In genomic region chr5:159010611-159011497, GRCh38 we compare ENCODE assay signal across 8 cellular contexts.
DNase-seq lines count a peak whose midpoint lies in the region; ATAC-seq and TF ChIP-seq lines count a peak whose summit lies in the region.

No MANE protein-coding gene starts in this region.

- peak; percentile 62 for DNase-seq in GM10248 (ENCODE audit: extremely low spot score)
- DNase-seq in transverse colon, result no peak
- DNase-seq in NCI-H1048 (lab: John Stamatoyannopoulos, UW), result no peak
- DNase-seq in activated CD4-positive, CD25-positive, alpha-beta regulatory T cell (lab: John Stamatoyannopoulos, UW), result no peak
- DNase-seq in NCI-H748 (lab: John Stamatoyannopoulos, UW; ENCODE audit: unreplicated experiment), result no peak

- no peaks in the 10 kb centered on the region for H3K27me3 ChIP-seq in gastroesophageal sphincter
- peaks cover 4% of the 10 kb centered on the region for H3K27me3 ChIP-seq in transverse colon

- in situ Hi-C loops in transverse colon (cut with MboI; ENCODE audit: low pct_ligation_motif_present in 1 of 4, low pct_unique_long_range_greater_than_20kb in 1 of 4, low sequenced_read_pairs in 3 of 4), result no loop called here

- TF ChIP-seq EP300 in gastroesophageal sphincter (IDR thresholded peaks at IDR 0.05) (no peak), transverse colon (IDR thresholded peaks at IDR 0.05; ENCODE audit: low read depth) (no peak)

- peak overlapping the region in 3 of 4 donors; percentile 44 to 55 (median 48) for H3K27ac ChIP-seq in gastroesophageal sphincter
- H3K27ac ChIP-seq in transverse colon, result peak overlapping the region; percentile 7 to 69 (median 44)

- no peak for TF ChIP-seq POLR2A in gastroesophageal sphincter (IDR thresholded peaks at IDR 0.05)
- no peak for TF ChIP-seq POLR2A in transverse colon (IDR thresholded peaks at IDR 0.05)

- CTCF ChIA-PET in GM10248 (lab: Yijun Ruan, JAX), result interaction anchor here (1.1 to 3.7 kb wide), 8 partner anchors 10 to 315 kb away, joined by 3 to 13 read pairs (median 8); no protein-coding TSS in a partner anchor

- H3K36me3 ChIP-seq in gastroesophageal sphincter, result no peaks in the 10 kb centered on the region
- no peaks in the 10 kb centered on the region for H3K36me3 ChIP-seq in transverse colon

- POLR2A ChIA-PET in GM10248 (lab: Yijun Ruan, JAX), result no interaction called here

- peak overlapping the region in 1 of 2 donors; percentile 2 for H3K4me3 ChIP-seq in gastroesophageal sphincter
- peak overlapping the region in 1 of 4 donors; percentile 4 for H3K4me3 ChIP-seq in transverse colon

- intact Hi-C loops in transverse colon (cut with DNase I; ENCODE audit: low total_unique reads), result no loop called here

- H3K4me1 ChIP-seq in gastroesophageal sphincter, result peaks cover 2 to 26% (median 3%) of the 10 kb centered on the region in 3 donors
- H3K4me1 ChIP-seq in transverse colon, result peaks cover 0 to 20% (median 2%) of the 10 kb centered on the region in 4 donors

- WGBS in gastroesophageal sphincter (ENCODE audit: low coverage in 1 of 2), 2 donors, result 51 to 57% methylated on average over 7 to 9 of the region's 16 CpGs
- WGBS in transverse colon (ENCODE audit: low coverage in 1 of 2), 2 donors, result 17 to 22% methylated on average over 5 to 16 of the region's 16 CpGs

- no peaks in the 10 kb centered on the region for H3K9me3 ChIP-seq in gastroesophageal sphincter
- no peaks in the 10 kb centered on the region for H3K9me3 ChIP-seq in transverse colon

- no peak for TF ChIP-seq CTCF in GM10248 (IDR thresholded peaks at IDR 0.05; ENCODE audit: control extremely low read depth, extremely low read depth, low read depth, missing control alignments)
- no peak for TF ChIP-seq CTCF in gastroesophageal sphincter (IDR thresholded peaks at IDR 0.05)
- TF ChIP-seq CTCF in transverse colon (IDR thresholded peaks at IDR 0.05), result no peak

- ATAC-seq in GM21360 (IDR thresholded peaks at IDR 0.05; ENCODE audit: unreplicated experiment) (peak; percentile 87), HG03558 (IDR thresholded peaks at IDR 0.05; ENCODE audit: extremely low read depth, unreplicated experiment) (peak; percentile 92), gastroesophageal sphincter (peak; percentile 25)

Comparison
In these comparisons a context has a peak if more than half of its experiments do, and no peak if none do; other contexts are left out.
1. ATAC-seq: peak in every context shown above with its lines; median percentile 92 in HG03558; 87 in GM21360; 25 in gastroesophageal sphincter.